In genomic region chr3:177615015-177615414, GRCh38 we compare ENCODE assay signal across 8 cellular contexts.
DNase-seq lines count a peak whose midpoint lies in the region; ATAC-seq and TF ChIP-seq lines count a peak whose summit lies in the region.

No MANE protein-coding gene starts in this region.

- intact Hi-C loops in ovary (cut with DNase I), result no loop called here

- H3K4me3 ChIP-seq in epithelial cell of proximal tubule (ENCODE audit: low read depth, low read length) (no peak overlapping the region), ovary (no peak overlapping the region)

- H3K27ac Mint-ChIP-seq in WTC11, result no peak overlapping the region
- H3K27ac Mint-ChIP-seq in activated T-cell treated with anti-CD3 and anti-CD28 coated beads, Interleukin-2, amount 50 U/mL, for 24 hours, result no peak overlapping the region

- H3K27ac ChIP-seq in ovary, result no peak overlapping the region

- peak; percentile 55 for DNase-seq in GF-D8 (lab: John Stamatoyannopoulos, UW)
- peak; percentile 92 for DNase-seq in NCI-H774 (lab: John Stamatoyannopoulos, UW)
- peak; percentile 64 for DNase-seq in epithelial cell of proximal tubule (ENCODE audit: low read depth)
- peak; percentile 74 to 85 (median 76) for DNase-seq in ovary
- DNase-seq in WTC11 (ENCODE audit: low spot score), result no peak
- DNase-seq in activated T-cell treated with anti-CD3 and anti-CD28 coated beads, Interleukin-2, amount 50 U/mL, for 24 hours, result no peak
- no peak for DNase-seq in NCI-H2227 treated with DMSO at 0.1 percent for 48 hours (lab: John Stamatoyannopoulos, UW)

- H3K9me3 Mint-ChIP-seq in WTC11, result peaks cover 5% of the 10 kb centered on the region
- H3K9me3 Mint-ChIP-seq in activated T-cell treated with anti-CD3 and anti-CD28 coated beads, Interleukin-2, amount 50 U/mL, for 24 hours, result no peaks in the 10 kb centered on the region

- no peaks in the 10 kb centered on the region; the same call in 1 of the 2 replicates for H3K27me3 Mint-ChIP-seq in WTC11 (ENCODE audit: low read depth)
- no peaks in the 10 kb centered on the region for H3K27me3 Mint-ChIP-seq in activated T-cell treated with anti-CD3 and anti-CD28 coated beads, Interleukin-2, amount 50 U/mL, for 24 hours

- no peak for TF ChIP-seq EP300 in ovary (IDR thresholded peaks at IDR 0.05)

- peaks cover 56% of the 10 kb centered on the region for H3K4me1 Mint-ChIP-seq in WTC11
- peaks cover 12% of the 10 kb centered on the region for H3K4me1 Mint-ChIP-seq in activated T-cell treated with anti-CD3 and anti-CD28 coated beads, Interleukin-2, amount 50 U/mL, for 24 hours (ENCODE audit: low read depth)

- TF ChIP-seq CTCF in epithelial cell of proximal tubule (conservative IDR thresholded peaks at IDR 0.05; ENCODE audit: low read depth, low read length) (no peak), ovary (IDR thresholded peaks at IDR 0.05) (no peak), WTC11 (IDR thresholded peaks at IDR 0.05) (no peak)

- H3K36me3 Mint-ChIP-seq in WTC11, result peaks cover 5% of the 10 kb centered on the region; the same call in 1 of the 2 replicates
- H3K36me3 Mint-ChIP-seq in activated T-cell treated with anti-CD3 and anti-CD28 coated beads, Interleukin-2, amount 50 U/mL, for 24 hours (ENCODE audit: low read depth), result no peaks in the 10 kb centered on the region

- WGBS in ovary, 3 donors, result 8 to 18% (median 17%) methylated on average over 2 of the region's 2 CpGs

- H3K9me3 ChIP-seq in ovary, result no peaks in the 10 kb centered on the region

- H3K4me3 Mint-ChIP-seq in WTC11, result no peak overlapping the region
- no peak overlapping the region for H3K4me3 Mint-ChIP-seq in activated T-cell treated with anti-CD3 and anti-CD28 coated beads, Interleukin-2, amount 50 U/mL, for 24 hours

- H3K36me3 ChIP-seq in ovary, result no peaks in the 10 kb centered on the region

- ATAC-seq in WTC11 (no peak), GM18907 (IDR thresholded peaks at IDR 0.05; ENCODE audit: unreplicated experiment) (no peak)

- POLR2A ChIA-PET in WTC11 (lab: Charles Lee), result no interaction called here

- H3K27me3 ChIP-seq in ovary, result no peaks in the 10 kb centered on the region

- CTCF ChIA-PET in WTC11 (lab: Charles Lee), result no interaction called here

- H3K4me1 ChIP-seq in ovary (ENCODE audit: insufficient read depth), result peaks cover 5% of the 10 kb centered on the region

- TF ChIP-seq POLR2A in ovary (IDR thresholded peaks at IDR 0.05), result no peak

TF ChIP-seq in WTC11, 78 proteins besides CTCF, POLR2A, EP300 and RAD21:
- TF ChIP-seq CBFB (CRISPR knock-in tag; IDR thresholded peaks at IDR 0.05; ENCODE audit: low read depth), result no peak
- TF ChIP-seq ZNF219 (CRISPR knock-in tag; IDR thresholded peaks at IDR 0.05; ENCODE audit: borderline replicate concordance), result no peak
- no peak for TF ChIP-seq ZNF281 (CRISPR knock-in tag; IDR thresholded peaks at IDR 0.05)
- no peak for TF ChIP-seq IRF2 (CRISPR knock-in tag; IDR thresholded peaks at IDR 0.05; ENCODE audit: borderline replicate concordance, low read depth)
- no peak for TF ChIP-seq ESRRA (CRISPR knock-in tag; IDR thresholded peaks at IDR 0.05; ENCODE audit: borderline replicate concordance)
- no peak for TF ChIP-seq HMGXB4 (CRISPR knock-in tag; IDR thresholded peaks at IDR 0.05)
- TF ChIP-seq, protein P1, sequence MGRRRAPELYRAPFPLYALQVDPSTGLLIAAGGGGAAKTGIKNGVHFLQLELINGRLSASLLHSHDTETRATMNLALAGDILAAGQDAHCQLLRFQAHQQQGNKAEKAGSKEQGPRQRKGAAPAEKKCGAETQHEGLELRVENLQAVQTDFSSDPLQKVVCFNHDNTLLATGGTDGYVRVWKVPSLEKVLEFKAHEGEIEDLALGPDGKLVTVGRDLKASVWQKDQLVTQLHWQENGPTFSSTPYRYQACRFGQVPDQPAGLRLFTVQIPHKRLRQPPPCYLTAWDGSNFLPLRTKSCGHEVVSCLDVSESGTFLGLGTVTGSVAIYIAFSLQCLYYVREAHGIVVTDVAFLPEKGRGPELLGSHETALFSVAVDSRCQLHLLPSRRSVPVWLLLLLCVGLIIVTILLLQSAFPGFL (CRISPR knock-in tag; IDR thresholded peaks at IDR 0.05; ENCODE audit: borderline replicate concordance), result no peak
- no peak for TF ChIP-seq NFATC4 (CRISPR knock-in tag; IDR thresholded peaks at IDR 0.05)
- no peak for TF ChIP-seq GABPB1 (CRISPR knock-in tag; IDR thresholded peaks at IDR 0.05)
- TF ChIP-seq CREB1 (CRISPR knock-in tag; IDR thresholded peaks at IDR 0.05), result no peak
- no peak for TF ChIP-seq ZBTB21 (CRISPR knock-in tag; IDR thresholded peaks at IDR 0.05; ENCODE audit: borderline replicate concordance)
- TF ChIP-seq USF2 (CRISPR knock-in tag; IDR thresholded peaks at IDR 0.05), result no peak
TF ChIP-seq in WTC11: peak in this region for 0.

Comparison
In these comparisons a context has a peak if more than half of its experiments do, and no peak if none do; other contexts are left out.
1. DNase-seq: peak in GF-D8 (single experiment), NCI-H774 (single experiment), epithelial cell of proximal tubule (single experiment) and ovary (5 of 5); none in WTC11 (single experiment), activated T-cell treated with anti-CD3 and anti-CD28 coated beads, Interleukin-2, amount 50 U/mL, for 24 hours (single experiment) and NCI-H2227 treated with DMSO at 0.1 percent for 48 hours (single experiment).